1 cellular context compared by ENCODE assay signal in genomic region chr4:7773401-7774187, GRCh38.
TF ChIP-seq lines count a peak whose summit lies in the region.

No MANE protein-coding gene starts in this region.

TF ChIP-seq in SK-N-SH treated with all-trans-retinoic acid at 6 μM for 48 hours, 23 proteins besides CTCF, POLR2A, EP300 and RAD21 (continued from another document):
- TF ChIP-seq ARNTL (CRISPR knock-in tag; IDR thresholded peaks at IDR 0.05; ENCODE audit: borderline replicate concordance, low read depth) = no peak
- TF ChIP-seq POU6F1 (CRISPR knock-in tag; IDR thresholded peaks at IDR 0.05; ENCODE audit: borderline replicate concordance, low read depth) = no peak
- TF ChIP-seq ISL1 (CRISPR knock-in tag; IDR thresholded peaks at IDR 0.05) = no peak
- TF ChIP-seq SNAI2 (CRISPR knock-in tag; IDR thresholded peaks at IDR 0.05) = no peak
- no peak for TF ChIP-seq ZFP30 (CRISPR knock-in tag; IDR thresholded peaks at IDR 0.05)
- TF ChIP-seq GLIS3 (CRISPR knock-in tag; IDR thresholded peaks at IDR 0.05) = no peak
- no peak for TF ChIP-seq RARB (CRISPR knock-in tag; IDR thresholded peaks at IDR 0.05)
- no peak for TF ChIP-seq TCF4 (CRISPR knock-in tag; IDR thresholded peaks at IDR 0.05; ENCODE audit: borderline replicate concordance)
- TF ChIP-seq ZFP3 (CRISPR knock-in tag; IDR thresholded peaks at IDR 0.05) = no peak
- TF ChIP-seq ESRRG (CRISPR knock-in tag; IDR thresholded peaks at IDR 0.05) = no peak
- no peak for TF ChIP-seq PPARA (CRISPR knock-in tag; IDR thresholded peaks at IDR 0.05; ENCODE audit: borderline replicate concordance)
- TF ChIP-seq ZC3H10 (CRISPR knock-in tag; IDR thresholded peaks at IDR 0.05) = no peak
